Comparison of ENCODE assay signal across 21 cellular contexts in the genomic region with DNA sequence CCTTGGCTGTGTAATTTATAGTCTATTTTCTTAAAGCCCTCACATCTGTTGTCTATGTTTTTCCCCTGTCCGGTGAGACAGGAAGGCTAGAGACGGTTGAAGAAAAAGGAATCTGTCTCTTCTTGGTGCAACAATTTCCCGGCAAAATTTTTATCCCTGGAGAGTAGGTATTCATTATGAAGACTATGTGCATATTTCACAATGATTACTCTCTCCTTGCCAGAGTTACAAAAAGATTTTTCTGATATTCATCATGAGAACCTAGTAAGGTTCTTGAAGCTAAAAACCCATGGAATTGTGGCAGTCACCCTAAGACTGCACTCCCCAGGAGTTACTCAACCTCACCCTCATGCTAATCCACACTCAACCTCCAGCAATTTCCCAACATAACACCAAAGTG. TPM values are rescaled to one million over a fixed set of nuclear protein-coding genes. Genes with fewer than 3 reads are reported as not detected.
DNase-seq lines count a peak whose midpoint lies in the region; ATAC-seq and TF ChIP-seq lines count a peak whose summit lies in the region.
"Had no signal": no experiment of that assay in that cellular context is flagged by ENCODE, and none has a peak within 500 bp of the region (broad histone marks: within the 10 kb centered on the region; RNA-seq: fewer than 3 reads in every experiment).

No MANE protein-coding gene starts in this region.

- no peaks in the 10 kb centered on the region for H3K4me1 ChIP-seq in right atrium auricular region
- H3K4me1 ChIP-seq in psoas muscle = no peaks in the 10 kb centered on the region
- H3K4me1 ChIP-seq in subcutaneous abdominal adipose tissue (ENCODE audit: control insufficient read depth in 5 of 5, insufficient read depth in 5 of 5, low read length in 5 of 5) = peaks cover 4 to 19% (median 10%) of the 10 kb centered on the region in 5 donors
- H3K4me1 ChIP-seq: A549 had no signal

- peaks cover 0 to 5% of the 10 kb centered on the region in 2 donors for H3K9me3 ChIP-seq in right atrium auricular region
- no peaks in the 10 kb centered on the region for H3K9me3 ChIP-seq in psoas muscle
- peaks cover 0 to 7% (median 3%) of the 10 kb centered on the region in 5 donors for H3K9me3 ChIP-seq in subcutaneous abdominal adipose tissue (ENCODE audit: control insufficient read depth in 5 of 5, low read length in 5 of 5)
- H3K9me3 ChIP-seq: A549, BE2C had no signal

- 34 to 68% (median 66%) methylated on average over 3 of the region's 3 CpGs for WGBS in psoas muscle, 3 donors

- H3K9ac ChIP-seq in subcutaneous abdominal adipose tissue (ENCODE audit: low read length in 5 of 5) = no peak overlapping the region
- H3K9ac ChIP-seq: BLaER1 treated with 17β-estradiol and CSF1 and Interleukin-3, amounts not matched to agents 10 nM and 100 nM had no signal

- TF ChIP-seq CTCF in right atrium auricular region (IDR thresholded peaks at IDR 0.05) = no peak
- TF ChIP-seq CTCF in fibroblast of mammary gland (conservative IDR thresholded peaks at IDR 0.05; ENCODE audit: control insufficient read depth, insufficient read depth, low read depth, low read length) = no peak
- no peak for TF ChIP-seq CTCF in psoas muscle (IDR thresholded peaks at IDR 0.05)

- H3K36me3 ChIP-seq in right atrium auricular region (no peaks in the 10 kb centered on the region), psoas muscle (ENCODE audit: insufficient read depth in 1 of 2, low read depth in 1 of 2) (no peaks in the 10 kb centered on the region), subcutaneous abdominal adipose tissue (ENCODE audit: control insufficient read depth in 5 of 5, insufficient read depth in 5 of 5, low read length in 5 of 5) (no peaks in the 10 kb centered on the region)
- H3K36me3 ChIP-seq: BE2C; BLaER1 treated with 17β-estradiol and CSF1 and Interleukin-3, amounts not matched to agents 10 nM and 100 nM had no signal

- H3K27ac ChIP-seq in right atrium auricular region = no peak overlapping the region
- no peak overlapping the region for H3K27ac ChIP-seq in psoas muscle
- peak overlapping the region; percentile 37 for H3K27ac ChIP-seq in subcutaneous abdominal adipose tissue (ENCODE audit: low read depth, low read length)
- H3K27ac ChIP-seq: A549; BLaER1 treated with 17β-estradiol and CSF1 and Interleukin-3, amounts not matched to agents 10 nM and 100 nM had no signal

- H3K4me3 ChIP-seq in right atrium auricular region = no peak overlapping the region
- H3K4me3 ChIP-seq in fibroblast of mammary gland (ENCODE audit: control insufficient read depth, low read depth, low read length) = no peak overlapping the region
- H3K4me3 ChIP-seq in psoas muscle = no peak overlapping the region
- H3K4me3 ChIP-seq in subcutaneous abdominal adipose tissue (ENCODE audit: low read depth in 1 of 5, low read length in 5 of 5) = no peak overlapping the region
- H3K4me3 ChIP-seq: A549; BLaER1 treated with 17β-estradiol and CSF1 and Interleukin-3, amounts not matched to agents 10 nM and 100 nM had no signal

- H3K27me3 ChIP-seq in right atrium auricular region = no peaks in the 10 kb centered on the region
- no peaks in the 10 kb centered on the region for H3K27me3 ChIP-seq in psoas muscle (ENCODE audit: insufficient read depth in 3 of 3, low read length in 2 of 3)
- no peaks in the 10 kb centered on the region for H3K27me3 ChIP-seq in subcutaneous abdominal adipose tissue (ENCODE audit: control insufficient read depth in 5 of 5, insufficient read depth in 4 of 5, low read length in 5 of 5)
- H3K27me3 ChIP-seq: BE2C; BLaER1 treated with 17β-estradiol and CSF1 and Interleukin-3, amounts not matched to agents 10 nM and 100 nM had no signal

- no peak for DNase-seq in Right ventricle myocardium superior
- DNase-seq in right atrium auricular region (ENCODE audit: low spot score) = no peak
- peak; percentile 60 for DNase-seq in fibroblast of mammary gland (ENCODE audit: low read depth)
- DNase-seq in psoas muscle = no peak
- no peak for DNase-seq in NCI-H146 treated with DMSO at 0.1 percent for 48 hours (lab: John Stamatoyannopoulos, UW; ENCODE audit: unreplicated experiment)
- no peak for DNase-seq in NCI-H1436 treated with DMSO at 0.1 percent for 48 hours (lab: John Stamatoyannopoulos, UW)
- DNase-seq: 8988T; ACHN; AML-193; BE2C; Calu3; CD4-positive, alpha-beta T cell; COR-L47; DMS53; DMS79 treated with DMSO at 0.1 percent for 48 hours; H7; HCEC 1CT had no signal

- intact Hi-C loops in Right ventricle myocardium superior (cut with DNase I) (no loop called here), psoas muscle (cut with DNase I) (no loop called here)

- ATAC-seq in Right ventricle myocardium superior (ENCODE audit: poor library complexity) = peak; percentile 18
- ATAC-seq in psoas muscle = peak in 3 of 4 donors; percentile 27 to 56 (median 48)
- ATAC-seq in HG02870 (IDR thresholded peaks at IDR 0.05; ENCODE audit: unreplicated experiment) = no peak
- ATAC-seq: A549 had no signal

RNA-seq across cellular contexts. Expression of gene GHITM, which starts 55.0 kb away (rescaled TPM):
- total RNA-seq in Right ventricle myocardium superior (394 TPM), right atrium auricular region (100 to 1,000 TPM; 242 to 490 TPM), psoas muscle (100 to 1,000 TPM; 230 to 353 (median 263) TPM)
- polyA plus RNA-seq in psoas muscle = 100 to 1,000 TPM; 253 to 633 (median 436) TPM
